Comparison of ENCODE assay signal across 10 cellular contexts in genomic region chr4:108492816-108493595, GRCh38.
DNase-seq lines count a peak whose midpoint lies in the region; ATAC-seq, FAIRE-seq and TF ChIP-seq lines count a peak whose summit lies in the region.
"Had no signal": no experiment of that assay in that cellular context is flagged by ENCODE, and none has a peak within 500 bp of the region (broad histone marks: within the 10 kb centered on the region; RNA-seq: fewer than 3 reads in every experiment).

No MANE protein-coding gene starts in this region.

- DNase-seq in GM13976 (ENCODE audit: low spot score) (no peak), astrocyte (ENCODE audit: low read depth) (peak; percentile 10), neural crest cell (ENCODE audit: low read depth, low spot score) (peak; percentile 25), putamen (ENCODE audit: low spot score) (no peak), NCI-H1105 (lab: John Stamatoyannopoulos, UW) (no peak)
- DNase-seq: MV-4-11 had no signal

- H3K27me3 ChIP-seq in Loucy (ENCODE audit: insufficient read depth, low read length, poor library complexity, severe bottlenecking) = no peaks in the 10 kb centered on the region
- no peaks in the 10 kb centered on the region for H3K27me3 ChIP-seq in astrocyte (ENCODE audit: insufficient read depth, low read length)
- no peaks in the 10 kb centered on the region for H3K27me3 ChIP-seq in gastroesophageal sphincter

- H2AFZ ChIP-seq in Loucy (ENCODE audit: low read length) (no peak overlapping the region), astrocyte (ENCODE audit: low read depth, low read length) (no peak overlapping the region)

- H3K4me3 ChIP-seq in Loucy (ENCODE audit: low read length, poor library complexity, severe bottlenecking) (no peak overlapping the region), astrocyte (ENCODE audit: insufficient read depth, low read depth, low read length) (no peak overlapping the region), gastroesophageal sphincter (no peak overlapping the region)
- H3K4me3 ChIP-seq: thoracic aorta had no signal

- no peaks in the 10 kb centered on the region for H3K27me3 Mint-ChIP-seq in astrocyte (ENCODE audit: low read depth, unreplicated experiment)
- H3K27me3 Mint-ChIP-seq in neural crest cell (ENCODE audit: low read depth) = no peaks in the 10 kb centered on the region

- H4K20me1 ChIP-seq in Loucy (ENCODE audit: insufficient read depth, low read length, poor library complexity, severe bottlenecking) (no peaks in the 10 kb centered on the region), astrocyte (ENCODE audit: insufficient read depth, low read length) (no peaks in the 10 kb centered on the region)

- H3K4me1 ChIP-seq in Loucy (ENCODE audit: insufficient read depth, low read length, poor library complexity, severe bottlenecking) = peaks cover 21% of the 10 kb centered on the region
- H3K4me1 ChIP-seq in astrocyte (ENCODE audit: insufficient read depth, low read length) = no peaks in the 10 kb centered on the region
- H3K4me1 ChIP-seq in gastroesophageal sphincter = no peaks in the 10 kb centered on the region

- H3K36me3 ChIP-seq in Loucy (ENCODE audit: insufficient read depth, low read length) (no peaks in the 10 kb centered on the region), astrocyte (ENCODE audit: insufficient read depth, low read length) (no peaks in the 10 kb centered on the region), gastroesophageal sphincter (no peaks in the 10 kb centered on the region)
- H3K36me3 ChIP-seq: thoracic aorta had no signal

- TF ChIP-seq EP300 in gastroesophageal sphincter (IDR thresholded peaks at IDR 0.05) = no peak

- H3K36me3 Mint-ChIP-seq in astrocyte (ENCODE audit: low read depth, unreplicated experiment) (no peaks in the 10 kb centered on the region), neural crest cell (ENCODE audit: low read depth) (peaks cover 2% of the 10 kb centered on the region)

- peak; percentile 18 for TF ChIP-seq CTCF in GM13976 (IDR thresholded peaks at IDR 0.05; ENCODE audit: borderline replicate concordance, control extremely low read depth, extremely low read depth, insufficient read depth, missing control alignments)
- peak; percentile 71 for TF ChIP-seq CTCF in Loucy (conservative IDR thresholded peaks at IDR 0.05; ENCODE audit: low read length)
- peak; percentile 50 for TF ChIP-seq CTCF in astrocyte (IDR thresholded peaks at IDR 0.05; ENCODE audit: insufficient read depth, low read depth, low read length)
- TF ChIP-seq CTCF in neural crest cell (conservative IDR thresholded peaks at IDR 0.05) = peak; percentile 61
- TF ChIP-seq CTCF in gastroesophageal sphincter (IDR thresholded peaks at IDR 0.05) = no peak

- ATAC-seq in HG02623 (IDR thresholded peaks at IDR 0.05; ENCODE audit: unreplicated experiment) (no peak), gastroesophageal sphincter (no peak)

- in situ Hi-C loops in GM13976 (cut with MboI; ENCODE audit: low sequenced_read_pairs, unreplicated experiment) = no loop called here

- H3K27ac Mint-ChIP-seq in astrocyte (ENCODE audit: unreplicated experiment) (no peak overlapping the region), neural crest cell (ENCODE audit: unreplicated experiment) (no peak overlapping the region)

- no peaks in the 10 kb centered on the region for H3F3A ChIP-seq in Loucy (ENCODE audit: low read depth)

- 80 to 83% methylated on average over 1 of the region's 4 CpGs for WGBS in gastroesophageal sphincter (ENCODE audit: low coverage in 1 of 2), 2 donors

- H3K9me3 ChIP-seq in Loucy (ENCODE audit: insufficient read depth, low read depth, low read length) (peaks cover 12% of the 10 kb centered on the region; the same call in 1 of the 2 replicates), astrocyte (ENCODE audit: insufficient read depth, low read depth, low read length) (no peaks in the 10 kb centered on the region), gastroesophageal sphincter (peaks cover 0 to 41% (median 0%) of the 10 kb centered on the region in 3 donors)

- H3K79me2 ChIP-seq in Loucy (ENCODE audit: insufficient read depth, low read length) (no peaks in the 10 kb centered on the region), astrocyte (ENCODE audit: insufficient read depth, low read length) (no peaks in the 10 kb centered on the region)

- H3K27ac ChIP-seq in astrocyte (ENCODE audit: low read depth, low read length) (no peak overlapping the region), gastroesophageal sphincter (no peak overlapping the region)
- H3K27ac ChIP-seq: thoracic aorta had no signal

- no peak for TF ChIP-seq POLR2A in gastroesophageal sphincter (IDR thresholded peaks at IDR 0.05)

- peaks cover 12% of the 10 kb centered on the region for H3K9me3 Mint-ChIP-seq in astrocyte (ENCODE audit: unreplicated experiment)
- peaks cover 13% of the 10 kb centered on the region for H3K9me3 Mint-ChIP-seq in neural crest cell

- peaks cover 4% of the 10 kb centered on the region for H3K4me1 Mint-ChIP-seq in astrocyte (ENCODE audit: low read depth, unreplicated experiment)
- H3K4me1 Mint-ChIP-seq in neural crest cell = no peaks in the 10 kb centered on the region

- H3K4me3 Mint-ChIP-seq in astrocyte (ENCODE audit: unreplicated experiment) = no peak overlapping the region
- H3K4me3 Mint-ChIP-seq in neural crest cell = no peak overlapping the region

- no peak for FAIRE-seq in astrocyte (lab: Jason Lieb, UNC)

- H3K4me2 ChIP-seq in Loucy (ENCODE audit: low read depth, low read length, poor library complexity, severe bottlenecking) (no peak overlapping the region), astrocyte (ENCODE audit: low read length) (no peak overlapping the region)

- H3K9me2 ChIP-seq in Loucy (replicated peaks; ENCODE audit: low read depth, low read length) = no peaks in the 10 kb centered on the region

- H3K9ac ChIP-seq in Loucy (ENCODE audit: low read depth, low read length, poor library complexity, severe bottlenecking) (no peak overlapping the region), astrocyte (ENCODE audit: low read length) (no peak overlapping the region)

Comparison
In these comparisons a context has a peak if more than half of its experiments do, and no peak if none do; other contexts are left out.
1. DNase-seq: peak in astrocyte (single experiment) and neural crest cell (single experiment); none in GM13976 (single experiment), putamen (single experiment) and NCI-H1105 (single experiment).
2. CTCF ChIP-seq: peak in GM13976 (single experiment), Loucy (single experiment), astrocyte (single experiment) and neural crest cell (single experiment); none in gastroesophageal sphincter (0 of 4).